ENCODE assay signal across 8 cellular contexts in genomic region chr2:241508240-241508509, GRCh38. TPM values are rescaled to one million over a fixed set of nuclear protein-coding genes. Genes with fewer than 3 reads are reported as not detected.
A peak's percentile ranks its signal among the peaks of the same experiment; 100 is the strongest.
DNase-seq lines count a peak whose midpoint lies in the region; ATAC-seq and TF ChIP-seq lines count a peak whose summit lies in the region.

No MANE protein-coding gene starts in this region.

- H3K4me1 ChIP-seq in SJSA1 (replicated peaks), result peaks cover 29% of the 10 kb centered on the region
- H3K4me1 ChIP-seq in neuron (ENCODE audit: insufficient read depth, low read length), result peaks cover 12% of the 10 kb centered on the region

- H3K27ac ChIP-seq in SJSA1, result peak overlapping the region; percentile 43

- peaks cover 43% of the 10 kb centered on the region for H3K36me3 ChIP-seq in SJSA1
- peaks cover 9% of the 10 kb centered on the region for H3K36me3 ChIP-seq in neuron (ENCODE audit: insufficient read depth, low read length)

- H2AFZ ChIP-seq in neuron (ENCODE audit: low read depth, low read length), result peak overlapping the region; percentile 80

- DNase-seq in NCI-H1694 (lab: John Stamatoyannopoulos, UW) (peak; percentile 52), NCI-H1694 treated with DMSO at 0.1 percent for 48 hours (lab: John Stamatoyannopoulos, UW) (no peak), SJSA1 (ENCODE audit: low read depth in 1 of 2, low spot score in 2 of 2) (no peak), epithelial cell of proximal tubule (ENCODE audit: low read depth) (no peak), NOMO-1 treated with DMSO at 0.1 percent for 48 hours (lab: John Stamatoyannopoulos, UW; ENCODE audit: unreplicated experiment) (no peak), NCI-H1436 treated with DMSO at 0.1 percent for 48 hours (lab: John Stamatoyannopoulos, UW) (no peak)

- H3K4me3 ChIP-seq in SJSA1 (peak overlapping the region; percentile 87), epithelial cell of proximal tubule (ENCODE audit: low read depth, low read length) (peak overlapping the region; percentile 92), neuron (ENCODE audit: low read length) (peak overlapping the region; percentile 95)

- peak; percentile 32 for ATAC-seq in HG02678 (IDR thresholded peaks at IDR 0.05; ENCODE audit: unreplicated experiment)

- no peak for TF ChIP-seq CTCF in epithelial cell of proximal tubule (conservative IDR thresholded peaks at IDR 0.05; ENCODE audit: low read depth, low read length)

- no peaks in the 10 kb centered on the region for H3K27me3 ChIP-seq in SJSA1 (replicated peaks)
- H3K27me3 ChIP-seq in neuron (ENCODE audit: insufficient read depth, low read length), result no peaks in the 10 kb centered on the region

- H3K9me3 ChIP-seq in SJSA1 (replicated peaks), result no peaks in the 10 kb centered on the region
- no peaks in the 10 kb centered on the region for H3K9me3 ChIP-seq in neuron (ENCODE audit: low read length)

RNA-seq across cellular contexts. Expression of gene STK25, which starts 0.2 kb away (rescaled TPM):
- 316 and 470 TPM in 2 replicates for total RNA-seq in SJSA1 (2014; rRNA removed; shearing (Covaris generic))
- 256 and 264 TPM in 2 replicates for total RNA-seq in epithelial cell of proximal tubule

RNA-seq across cellular contexts. Expression of gene BOK, which starts 50.4 kb away (rescaled TPM):
- 337 and 338 TPM in 2 replicates for total RNA-seq in SJSA1 (2014; rRNA removed; shearing (Covaris generic))
- 76.7 and 83.3 TPM in 2 replicates for total RNA-seq in epithelial cell of proximal tubule
